1 cellular context compared by ENCODE assay signal in genomic region chr9:133417541-133418461, GRCh38.
TF ChIP-seq lines count a peak whose summit lies in the region.

TSS of gene REXO4 (minus strand) at chr9:133418010. CDS start at chr9:133417844, 166 bp downstream.

TF ChIP-seq in HepG2, 621 proteins besides CTCF, POLR2A, EP300 and RAD21 (continued from another document and continues in another):
- TF ChIP-seq, protein P1, sequence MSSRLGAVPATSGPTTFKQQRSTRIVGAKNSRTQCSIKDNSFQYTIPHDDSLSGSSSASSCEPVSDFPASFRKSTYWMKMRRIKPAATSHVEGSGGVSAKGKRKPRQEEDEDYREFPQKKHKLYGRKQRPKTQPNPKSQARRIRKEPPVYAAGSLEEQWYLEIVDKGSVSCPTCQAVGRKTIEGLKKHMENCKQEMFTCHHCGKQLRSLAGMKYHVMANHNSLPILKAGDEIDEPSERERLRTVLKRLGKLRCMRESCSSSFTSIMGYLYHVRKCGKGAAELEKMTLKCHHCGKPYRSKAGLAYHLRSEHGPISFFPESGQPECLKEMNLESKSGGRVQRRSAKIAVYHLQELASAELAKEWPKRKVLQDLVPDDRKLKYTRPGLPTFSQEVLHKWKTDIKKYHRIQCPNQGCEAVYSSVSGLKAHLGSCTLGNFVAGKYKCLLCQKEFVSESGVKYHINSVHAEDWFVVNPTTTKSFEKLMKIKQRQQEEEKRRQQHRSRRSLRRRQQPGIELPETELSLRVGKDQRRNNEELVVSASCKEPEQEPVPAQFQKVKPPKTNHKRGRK (CRISPR knock-in tag; IDR thresholded peaks at IDR 0.05) = no peak
- TF ChIP-seq MAF1 (CRISPR knock-in tag; IDR thresholded peaks at IDR 0.05; ENCODE audit: borderline replicate concordance) = peak; percentile 64; the same call in 1 of the 2 replicates
- peak; percentile 55; the same call in 1 of the 2 replicates for TF ChIP-seq FOSL2 (CRISPR knock-in tag; IDR thresholded peaks at IDR 0.05)
- TF ChIP-seq PREB (CRISPR knock-in tag; IDR thresholded peaks at IDR 0.05) = no peak
- peak; percentile 84 for TF ChIP-seq CBFB (CRISPR knock-in tag; IDR thresholded peaks at IDR 0.05)
- TF ChIP-seq, protein P2, sequence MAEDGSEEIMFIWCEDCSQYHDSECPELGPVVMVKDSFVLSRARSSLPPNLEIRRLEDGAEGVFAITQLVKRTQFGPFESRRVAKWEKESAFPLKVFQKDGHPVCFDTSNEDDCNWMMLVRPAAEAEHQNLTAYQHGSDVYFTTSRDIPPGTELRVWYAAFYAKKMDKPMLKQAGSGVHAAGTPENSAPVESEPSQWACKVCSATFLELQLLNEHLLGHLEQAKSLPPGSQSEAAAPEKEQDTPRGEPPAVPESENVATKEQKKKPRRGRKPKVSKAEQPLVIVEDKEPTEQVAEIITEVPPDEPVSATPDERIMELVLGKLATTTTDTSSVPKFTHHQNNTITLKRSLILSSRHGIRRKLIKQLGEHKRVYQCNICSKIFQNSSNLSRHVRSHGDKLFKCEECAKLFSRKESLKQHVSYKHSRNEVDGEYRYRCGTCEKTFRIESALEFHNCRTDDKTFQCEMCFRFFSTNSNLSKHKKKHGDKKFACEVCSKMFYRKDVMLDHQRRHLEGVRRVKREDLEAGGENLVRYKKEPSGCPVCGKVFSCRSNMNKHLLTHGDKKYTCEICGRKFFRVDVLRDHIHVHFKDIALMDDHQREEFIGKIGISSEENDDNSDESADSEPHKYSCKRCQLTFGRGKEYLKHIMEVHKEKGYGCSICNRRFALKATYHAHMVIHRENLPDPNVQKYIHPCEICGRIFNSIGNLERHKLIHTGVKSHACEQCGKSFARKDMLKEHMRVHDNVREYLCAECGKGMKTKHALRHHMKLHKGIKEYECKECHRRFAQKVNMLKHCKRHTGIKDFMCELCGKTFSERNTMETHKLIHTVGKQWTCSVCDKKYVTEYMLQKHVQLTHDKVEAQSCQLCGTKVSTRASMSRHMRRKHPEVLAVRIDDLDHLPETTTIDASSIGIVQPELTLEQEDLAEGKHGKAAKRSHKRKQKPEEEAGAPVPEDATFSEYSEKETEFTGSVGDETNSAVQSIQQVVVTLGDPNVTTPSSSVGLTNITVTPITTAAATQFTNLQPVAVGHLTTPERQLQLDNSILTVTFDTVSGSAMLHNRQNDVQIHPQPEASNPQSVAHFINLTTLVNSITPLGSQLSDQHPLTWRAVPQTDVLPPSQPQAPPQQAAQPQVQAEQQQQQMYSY (CRISPR knock-in tag; IDR thresholded peaks at IDR 0.05) = peak; percentile 59; the same call in 1 of the 2 replicates
- TF ChIP-seq, protein P3, sequence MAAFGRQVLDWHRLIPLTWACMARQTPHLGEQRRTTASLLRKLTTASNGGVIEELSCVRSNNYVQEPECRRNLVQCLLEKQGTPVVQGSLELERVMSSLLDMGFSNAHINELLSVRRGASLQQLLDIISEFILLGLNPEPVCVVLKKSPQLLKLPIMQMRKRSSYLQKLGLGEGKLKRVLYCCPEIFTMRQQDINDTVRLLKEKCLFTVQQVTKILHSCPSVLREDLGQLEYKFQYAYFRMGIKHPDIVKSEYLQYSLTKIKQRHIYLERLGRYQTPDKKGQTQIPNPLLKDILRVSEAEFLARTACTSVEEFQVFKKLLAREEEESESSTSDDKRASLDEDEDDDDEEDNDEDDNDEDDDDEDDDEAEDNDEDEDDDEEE (CRISPR knock-in tag; IDR thresholded peaks at IDR 0.05) = no peak
- TF ChIP-seq SKI (IDR thresholded peaks at IDR 0.05; ENCODE audit: partially characterized antibody) = peak; percentile 71
- TF ChIP-seq, protein P4, sequence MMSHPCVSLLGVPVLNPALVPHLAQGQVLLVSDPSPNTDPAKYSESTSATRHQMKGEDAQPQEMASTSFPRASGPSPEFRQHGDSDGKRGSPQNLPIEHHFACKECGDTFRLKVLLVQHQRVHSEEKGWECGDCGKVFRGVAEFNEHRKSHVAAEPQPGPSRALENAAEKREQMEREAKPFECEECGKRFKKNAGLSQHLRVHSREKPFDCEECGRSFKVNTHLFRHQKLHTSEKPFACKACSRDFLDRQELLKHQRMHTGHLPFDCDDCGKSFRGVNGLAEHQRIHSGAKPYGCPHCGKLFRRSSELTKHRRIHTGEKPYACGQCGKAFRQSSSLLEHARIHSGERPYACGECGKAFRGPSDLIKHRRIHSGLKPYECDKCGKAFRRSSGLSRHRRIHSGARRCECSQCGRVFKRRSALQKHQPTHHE (CRISPR knock-in tag; IDR thresholded peaks at IDR 0.05; ENCODE audit: borderline replicate concordance) = peak; percentile 77; the same call in 1 of the 2 replicates
- peak; percentile 95 for TF ChIP-seq HOXA3 (CRISPR knock-in tag; IDR thresholded peaks at IDR 0.05)
- TF ChIP-seq HNRNPUL1 (IDR thresholded peaks at IDR 0.05; ENCODE audit: low read depth, low read length) = peak; percentile 61; the same call in 1 of the 2 replicates
- TF ChIP-seq SNRNP70 (IDR thresholded peaks at IDR 0.05; ENCODE audit: low read depth, low read length) = no peak
- no peak for TF ChIP-seq ZBTB37 (CRISPR knock-in tag; IDR thresholded peaks at IDR 0.05)
- peak; percentile 90 for TF ChIP-seq IRF2 (CRISPR knock-in tag; IDR thresholded peaks at IDR 0.05)
- peak; percentile 23; the same call in 1 of the 2 replicates for TF ChIP-seq ZNF383 (CRISPR knock-in tag; IDR thresholded peaks at IDR 0.05; ENCODE audit: borderline replicate concordance)
- TF ChIP-seq ZBTB10 (CRISPR knock-in tag; IDR thresholded peaks at IDR 0.05; ENCODE audit: borderline replicate concordance) = peak; percentile 31; the same call in 1 of the 2 replicates
- TF ChIP-seq ATF1 (CRISPR knock-in tag; IDR thresholded peaks at IDR 0.05) = peak; percentile 79
- TF ChIP-seq, protein P5, sequence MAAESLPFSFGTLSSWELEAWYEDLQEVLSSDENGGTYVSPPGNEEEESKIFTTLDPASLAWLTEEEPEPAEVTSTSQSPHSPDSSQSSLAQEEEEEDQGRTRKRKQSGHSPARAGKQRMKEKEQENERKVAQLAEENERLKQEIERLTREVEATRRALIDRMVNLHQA (CRISPR knock-in tag; IDR thresholded peaks at IDR 0.05) = no peak
- TF ChIP-seq ZEB1 (IDR thresholded peaks at IDR 0.05; ENCODE audit: insufficient replicate concordance, low read depth) = peak; percentile 36
- TF ChIP-seq, protein P6, sequence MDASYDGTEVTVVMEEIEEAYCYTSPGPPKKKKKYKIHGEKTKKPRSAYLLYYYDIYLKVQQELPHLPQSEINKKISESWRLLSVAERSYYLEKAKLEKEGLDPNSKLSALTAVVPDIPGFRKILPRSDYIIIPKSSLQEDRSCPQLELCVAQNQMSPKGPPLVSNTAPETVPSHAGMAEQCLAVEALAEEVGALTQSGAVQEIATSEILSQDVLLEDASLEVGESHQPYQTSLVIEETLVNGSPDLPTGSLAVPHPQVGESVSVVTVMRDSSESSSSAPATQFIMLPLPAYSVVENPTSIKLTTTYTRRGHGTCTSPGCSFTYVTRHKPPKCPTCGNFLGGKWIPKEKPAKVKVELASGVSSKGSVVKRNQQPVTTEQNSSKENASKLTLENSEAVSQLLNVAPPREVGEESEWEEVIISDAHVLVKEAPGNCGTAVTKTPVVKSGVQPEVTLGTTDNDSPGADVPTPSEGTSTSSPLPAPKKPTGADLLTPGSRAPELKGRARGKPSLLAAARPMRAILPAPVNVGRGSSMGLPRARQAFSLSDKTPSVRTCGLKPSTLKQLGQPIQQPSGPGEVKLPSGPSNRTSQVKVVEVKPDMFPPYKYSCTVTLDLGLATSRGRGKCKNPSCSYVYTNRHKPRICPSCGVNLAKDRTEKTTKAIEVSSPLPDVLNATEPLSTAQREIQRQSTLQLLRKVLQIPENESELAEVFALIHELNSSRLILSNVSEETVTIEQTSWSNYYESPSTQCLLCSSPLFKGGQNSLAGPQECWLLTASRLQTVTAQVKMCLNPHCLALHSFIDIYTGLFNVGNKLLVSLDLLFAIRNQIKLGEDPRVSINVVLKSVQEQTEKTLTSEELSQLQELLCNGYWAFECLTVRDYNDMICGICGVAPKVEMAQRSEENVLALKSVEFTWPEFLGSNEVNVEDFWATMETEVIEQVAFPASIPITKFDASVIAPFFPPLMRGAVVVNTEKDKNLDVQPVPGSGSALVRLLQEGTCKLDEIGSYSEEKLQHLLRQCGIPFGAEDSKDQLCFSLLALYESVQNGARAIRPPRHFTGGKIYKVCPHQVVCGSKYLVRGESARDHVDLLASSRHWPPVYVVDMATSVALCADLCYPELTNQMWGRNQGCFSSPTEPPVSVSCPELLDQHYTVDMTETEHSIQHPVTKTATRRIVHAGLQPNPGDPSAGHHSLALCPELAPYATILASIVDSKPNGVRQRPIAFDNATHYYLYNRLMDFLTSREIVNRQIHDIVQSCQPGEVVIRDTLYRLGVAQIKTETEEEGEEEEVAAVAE (CRISPR knock-in tag; IDR thresholded peaks at IDR 0.05; ENCODE audit: borderline replicate concordance) = peak; percentile 92
- peak; percentile 84 for TF ChIP-seq HBP1 (CRISPR knock-in tag; IDR thresholded peaks at IDR 0.05; ENCODE audit: low read depth)
- peak; percentile 59 for TF ChIP-seq PAXIP1 (CRISPR knock-in tag; conservative IDR thresholded peaks at IDR 0.05)
- peak; percentile 70 to 80 for TF ChIP-seq NR2F1 (CRISPR knock-in tag; IDR thresholded peaks at IDR 0.05)
- peak; percentile 75 for TF ChIP-seq THRA (CRISPR knock-in tag; IDR thresholded peaks at IDR 0.05; ENCODE audit: borderline replicate concordance)
- TF ChIP-seq KAT8 (CRISPR knock-in tag; IDR thresholded peaks at IDR 0.05) = peak; percentile 99
- TF ChIP-seq ZFAT (CRISPR knock-in tag; conservative IDR thresholded peaks at IDR 0.05) = no peak
